Comparison of ENCODE assay signal across 8 cellular contexts in the genomic region with DNA sequence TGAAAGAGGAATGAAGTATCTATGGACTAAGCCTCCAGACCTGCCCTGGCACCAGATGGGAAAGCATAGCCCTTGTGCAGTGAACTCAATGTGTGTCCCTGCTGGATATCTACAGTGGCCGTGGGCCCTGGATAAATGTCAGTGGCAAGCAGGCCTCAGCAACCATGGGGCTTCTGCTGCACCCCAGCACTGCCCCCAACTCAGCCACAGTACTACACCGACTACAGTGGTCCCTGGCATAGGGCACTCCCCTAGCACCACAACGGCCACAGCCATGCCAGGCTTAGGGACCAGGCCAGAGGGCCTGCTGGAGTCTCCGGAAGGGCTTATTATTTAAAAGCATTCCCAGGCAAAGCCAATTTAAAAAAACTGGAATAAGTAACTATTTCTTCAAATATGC.
"Had no signal": no experiment of that assay in that cellular context is flagged by ENCODE, and none has a peak within 500 bp of the region (broad histone marks: within the 10 kb centered on the region; RNA-seq: fewer than 3 reads in every experiment).

No MANE protein-coding gene starts in this region.

- DNase-seq: H7, HFFc6, IMR-90, KBM-7 had no signal

- H3K36me3 ChIP-seq: HAP-1 had no signal

- H3K4me1 ChIP-seq: HAP-1 had no signal

- ATAC-seq: GM23338, HCT116 had no signal

- H3K4me2 ChIP-seq: GM23338 had no signal

- H3K4me3 ChIP-seq: GM23338, HAP-1 had no signal

- H2AFZ ChIP-seq: GM23338 had no signal

- FAIRE-seq: HTR-8/SVneo had no signal

- H3K9me3 ChIP-seq: HAP-1 had no signal
